Comparison of ENCODE assay signal across 1 cellular context in the genomic region with DNA sequence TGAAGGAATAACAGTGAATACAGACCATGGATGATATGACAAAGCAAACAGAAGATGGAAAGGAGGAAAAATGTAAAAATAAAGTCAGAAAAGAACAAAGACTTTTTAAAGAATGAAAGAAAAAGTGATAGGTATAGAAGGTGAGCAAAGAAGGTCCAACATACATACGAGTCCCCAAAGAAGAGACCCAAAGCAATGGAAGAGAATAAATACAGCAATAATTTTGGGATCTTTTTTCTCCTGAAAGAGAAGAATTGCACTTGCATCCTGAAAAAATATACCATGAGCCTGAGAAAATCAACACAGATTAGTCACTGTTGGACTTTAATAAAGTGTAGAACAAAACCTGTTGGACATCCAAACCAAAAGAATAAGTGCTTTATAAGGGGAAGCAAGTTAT.
TF ChIP-seq lines count a peak whose summit lies in the region.

No MANE protein-coding gene starts in this region.

TF ChIP-seq in K562, 482 proteins besides CTCF, POLR2A, EP300 and RAD21 (continued from another document):
- TF ChIP-seq, protein P1, sequence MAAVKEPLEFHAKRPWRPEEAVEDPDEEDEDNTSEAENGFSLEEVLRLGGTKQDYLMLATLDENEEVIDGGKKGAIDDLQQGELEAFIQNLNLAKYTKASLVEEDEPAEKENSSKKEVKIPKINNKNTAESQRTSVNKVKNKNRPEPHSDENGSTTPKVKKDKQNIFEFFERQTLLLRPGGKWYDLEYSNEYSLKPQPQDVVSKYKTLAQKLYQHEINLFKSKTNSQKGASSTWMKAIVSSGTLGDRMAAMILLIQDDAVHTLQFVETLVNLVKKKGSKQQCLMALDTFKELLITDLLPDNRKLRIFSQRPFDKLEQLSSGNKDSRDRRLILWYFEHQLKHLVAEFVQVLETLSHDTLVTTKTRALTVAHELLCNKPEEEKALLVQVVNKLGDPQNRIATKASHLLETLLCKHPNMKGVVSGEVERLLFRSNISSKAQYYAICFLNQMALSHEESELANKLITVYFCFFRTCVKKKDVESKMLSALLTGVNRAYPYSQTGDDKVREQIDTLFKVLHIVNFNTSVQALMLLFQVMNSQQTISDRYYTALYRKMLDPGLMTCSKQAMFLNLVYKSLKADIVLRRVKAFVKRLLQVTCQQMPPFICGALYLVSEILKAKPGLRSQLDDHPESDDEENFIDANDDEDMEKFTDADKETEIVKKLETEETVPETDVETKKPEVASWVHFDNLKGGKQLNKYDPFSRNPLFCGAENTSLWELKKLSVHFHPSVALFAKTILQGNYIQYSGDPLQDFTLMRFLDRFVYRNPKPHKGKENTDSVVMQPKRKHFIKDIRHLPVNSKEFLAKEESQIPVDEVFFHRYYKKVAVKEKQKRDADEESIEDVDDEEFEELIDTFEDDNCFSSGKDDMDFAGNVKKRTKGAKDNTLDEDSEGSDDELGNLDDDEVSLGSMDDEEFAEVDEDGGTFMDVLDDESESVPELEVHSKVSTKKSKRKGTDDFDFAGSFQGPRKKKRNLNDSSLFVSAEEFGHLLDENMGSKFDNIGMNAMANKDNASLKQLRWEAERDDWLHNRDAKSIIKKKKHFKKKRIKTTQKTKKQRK (IDR thresholded peaks at IDR 0.05; ENCODE audit: borderline replicate concordance, low read depth, low read length): no peak
- TF ChIP-seq FOXP1 (CRISPR knock-in tag; IDR thresholded peaks at IDR 0.05): no peak
- TF ChIP-seq, protein P2, sequence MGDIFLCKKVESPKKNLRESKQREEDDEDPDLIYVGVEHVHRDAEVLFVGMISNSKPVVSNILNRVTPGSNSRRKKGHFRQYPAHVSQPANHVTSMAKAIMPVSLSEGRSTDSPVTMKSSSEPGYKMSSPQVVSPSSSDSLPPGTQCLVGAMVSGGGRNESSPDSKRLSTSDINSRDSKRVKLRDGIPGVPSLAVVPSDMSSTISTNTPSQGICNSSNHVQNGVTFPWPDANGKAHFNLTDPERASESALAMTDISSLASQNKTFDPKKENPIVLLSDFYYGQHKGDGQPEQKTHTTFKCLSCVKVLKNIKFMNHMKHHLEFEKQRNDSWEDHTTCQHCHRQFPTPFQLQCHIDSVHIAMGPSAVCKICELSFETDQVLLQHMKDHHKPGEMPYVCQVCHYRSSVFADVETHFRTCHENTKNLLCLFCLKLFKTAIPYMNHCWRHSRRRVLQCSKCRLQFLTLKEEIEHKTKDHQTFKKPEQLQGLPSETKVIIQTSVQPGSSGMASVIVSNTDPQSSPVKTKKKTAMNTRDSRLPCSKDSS (IDR thresholded peaks at IDR 0.05; ENCODE audit: low read depth, partially characterized antibody): peak; percentile 19
- TF ChIP-seq, protein P3, sequence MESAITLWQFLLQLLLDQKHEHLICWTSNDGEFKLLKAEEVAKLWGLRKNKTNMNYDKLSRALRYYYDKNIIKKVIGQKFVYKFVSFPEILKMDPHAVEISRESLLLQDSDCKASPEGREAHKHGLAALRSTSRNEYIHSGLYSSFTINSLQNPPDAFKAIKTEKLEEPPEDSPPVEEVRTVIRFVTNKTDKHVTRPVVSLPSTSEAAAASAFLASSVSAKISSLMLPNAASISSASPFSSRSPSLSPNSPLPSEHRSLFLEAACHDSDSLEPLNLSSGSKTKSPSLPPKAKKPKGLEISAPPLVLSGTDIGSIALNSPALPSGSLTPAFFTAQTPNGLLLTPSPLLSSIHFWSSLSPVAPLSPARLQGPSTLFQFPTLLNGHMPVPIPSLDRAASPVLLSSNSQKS (CRISPR knock-in tag; IDR thresholded peaks at IDR 0.05): no peak
